Comparison of ENCODE assay signal across 1 cellular context in the genomic region with DNA sequence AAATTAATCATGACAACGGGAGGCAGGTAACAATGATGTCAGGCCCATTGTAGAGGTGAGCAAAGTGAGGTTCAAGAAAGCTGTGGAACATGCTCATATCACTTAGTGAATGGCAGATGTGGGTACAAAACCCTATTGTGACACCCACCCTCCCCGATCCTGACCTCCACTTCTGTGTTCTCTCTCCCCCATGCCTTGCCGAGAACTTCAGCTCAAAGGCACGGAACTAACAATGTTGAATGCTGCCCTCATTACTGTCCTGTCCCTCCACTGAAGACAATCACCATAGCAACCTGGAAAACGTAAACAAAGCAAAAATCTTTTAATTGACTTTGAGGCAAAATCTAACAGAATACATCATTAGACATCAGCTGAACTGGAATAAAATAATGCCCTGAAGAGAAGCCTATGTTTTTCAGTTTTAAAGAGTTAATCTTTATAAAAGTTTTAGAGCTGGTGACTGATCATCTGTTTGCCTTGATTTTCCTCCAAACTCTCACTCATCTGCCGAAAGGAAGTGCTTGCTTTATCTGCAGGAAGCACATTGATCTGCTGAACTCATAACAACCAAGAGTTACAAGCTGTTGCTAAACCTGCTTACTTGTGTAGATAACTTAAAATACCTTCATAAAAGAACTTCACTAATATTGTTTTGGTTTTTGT.
TF ChIP-seq lines count a peak whose summit lies in the region.

No MANE protein-coding gene starts in this region.

TF ChIP-seq in K562, 482 proteins besides CTCF, POLR2A, EP300 and RAD21 (continued from another document and continues in another):
- TF ChIP-seq POLR3G (IDR thresholded peaks at IDR 0.05; ENCODE audit: extremely low read depth, insufficient read length, insufficient replicate concordance) (no peak), NR4A1 (CRISPR knock-in tag; IDR thresholded peaks at IDR 0.05) (no peak), NR4A1 (tag; IDR thresholded peaks at IDR 0.05) (no peak), GTF2E2 (tag; IDR thresholded peaks at IDR 0.05) (peak; percentile 72; the same call in 1 of the 2 replicates), ZEB2 (IDR thresholded peaks at IDR 0.05) (peak; percentile 54; the same call in 1 of the 2 replicates), DPF2 (IDR thresholded peaks at IDR 0.05) (peak; percentile 99), SRF (CRISPR knock-in tag; IDR thresholded peaks at IDR 0.05) (no peak), SNIP1 (IDR thresholded peaks at IDR 0.05; ENCODE audit: low read depth) (no peak), ZNF507 (tag; conservative IDR thresholded peaks at IDR 0.05) (no peak), MBD2 (IDR thresholded peaks at IDR 0.05; ENCODE audit: borderline replicate concordance, low read depth) (peak; percentile 68; the same call in 1 of the 2 replicates), POLR3A (IDR thresholded peaks at IDR 0.05; ENCODE audit: borderline replicate concordance, extremely low read depth, insufficient read depth, insufficient read length) (no peak), MCM3 (IDR thresholded peaks at IDR 0.05) (no peak), RAD51 (IDR thresholded peaks at IDR 0.05; ENCODE audit: borderline replicate concordance, low read depth) (no peak), ZNF586 (CRISPR knock-in tag; conservative IDR thresholded peaks at IDR 0.05) (no peak), RNF2 (IDR thresholded peaks at IDR 0.05) (peak; percentile 94), POU5F1 (IDR thresholded peaks at IDR 0.05; ENCODE audit: borderline replicate concordance, low read depth, low read length, partially characterized antibody) (no peak), BMI1 (IDR thresholded peaks at IDR 0.05; ENCODE audit: low read length) (peak; percentile 88), PML (IDR thresholded peaks at IDR 0.05; ENCODE audit: low read length) (peak; percentile 97), RBM14 (IDR thresholded peaks at IDR 0.05; ENCODE audit: borderline replicate concordance, insufficient read depth, low read depth, low read length) (no peak), NONO (IDR thresholded peaks at IDR 0.05; ENCODE audit: low read depth in 2 of 2, low read length in 1 of 2) (no peak), MCM2 (IDR thresholded peaks at IDR 0.05; ENCODE audit: low read depth) (no peak), WHSC1 (IDR thresholded peaks at IDR 0.05; ENCODE audit: low read length) (no peak), HLTF (IDR thresholded peaks at IDR 0.05) (no peak), ZBTB7A (IDR thresholded peaks at IDR 0.05; ENCODE audit: borderline replicate concordance, control insufficient read depth, low read depth, low read length) (no peak), PHF20 (IDR thresholded peaks at IDR 0.05; ENCODE audit: partially characterized antibody) (peak; percentile 80), BHLHE40 (IDR thresholded peaks at IDR 0.05; ENCODE audit: low read length) (0 out of 2 replicates have a peak, but pooled peaks have one; percentile 24), TBP (optimal IDR thresholded peaks at IDR 0.05; ENCODE audit: low read depth, low read length) (no peak), SMC3 (conservative IDR thresholded peaks at IDR 0.05; ENCODE audit: insufficient read depth, low read depth, low read length) (no peak), ZNF184 (CRISPR knock-in tag; IDR thresholded peaks at IDR 0.05) (no peak), ZNF551 (CRISPR knock-in tag; IDR thresholded peaks at IDR 0.05) (no peak), FOXM1 (IDR thresholded peaks at IDR 0.05; ENCODE audit: low read depth) (peak; percentile 82), FOXM1 (CRISPR knock-in tag; IDR thresholded peaks at IDR 0.05; ENCODE audit: low read depth) (no peak), RBM34 (IDR thresholded peaks at IDR 0.05; ENCODE audit: borderline replicate concordance, insufficient read depth, low read length) (no peak), KLF13 (tag; IDR thresholded peaks at IDR 0.05; ENCODE audit: borderline replicate concordance, low read depth) (no peak), ZNF217 (CRISPR knock-in tag; IDR thresholded peaks at IDR 0.05) (no peak), HDAC6 (IDR thresholded peaks at IDR 0.05; ENCODE audit: low read depth, low read length) (no peak), GABPB2 (CRISPR knock-in tag; conservative IDR thresholded peaks at IDR 0.05) (no peak), ZNF143 (CRISPR knock-in tag; IDR thresholded peaks at IDR 0.05) (no peak), RB1 (IDR thresholded peaks at IDR 0.05; ENCODE audit: low read depth) (no peak), DDX20 (tag; IDR thresholded peaks at IDR 0.05; ENCODE audit: low read depth) (no peak)
- TF ChIP-seq, protein P1, sequence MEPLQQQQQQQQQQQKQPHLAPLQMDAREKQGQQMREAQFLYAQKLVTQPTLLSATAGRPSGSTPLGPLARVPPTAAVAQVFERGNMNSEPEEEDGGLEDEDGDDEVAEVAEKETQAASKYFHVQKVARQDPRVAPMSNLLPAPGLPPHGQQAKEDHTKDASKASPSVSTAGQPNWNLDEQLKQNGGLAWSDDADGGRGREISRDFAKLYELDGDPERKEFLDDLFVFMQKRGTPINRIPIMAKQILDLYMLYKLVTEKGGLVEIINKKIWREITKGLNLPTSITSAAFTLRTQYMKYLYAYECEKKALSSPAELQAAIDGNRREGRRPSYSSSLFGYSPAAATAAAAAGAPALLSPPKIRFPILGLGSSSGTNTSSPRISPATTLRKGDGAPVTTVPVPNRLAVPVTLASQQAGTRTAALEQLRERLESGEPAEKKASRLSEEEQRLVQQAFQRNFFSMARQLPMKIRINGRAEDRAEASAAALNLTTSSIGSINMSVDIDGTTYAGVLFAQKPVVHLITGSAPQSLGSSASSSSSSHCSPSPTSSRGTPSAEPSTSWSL (CRISPR knock-in tag; IDR thresholded peaks at IDR 0.05; ENCODE audit: borderline replicate concordance) = no peak
- TF ChIP-seq, protein P2, sequence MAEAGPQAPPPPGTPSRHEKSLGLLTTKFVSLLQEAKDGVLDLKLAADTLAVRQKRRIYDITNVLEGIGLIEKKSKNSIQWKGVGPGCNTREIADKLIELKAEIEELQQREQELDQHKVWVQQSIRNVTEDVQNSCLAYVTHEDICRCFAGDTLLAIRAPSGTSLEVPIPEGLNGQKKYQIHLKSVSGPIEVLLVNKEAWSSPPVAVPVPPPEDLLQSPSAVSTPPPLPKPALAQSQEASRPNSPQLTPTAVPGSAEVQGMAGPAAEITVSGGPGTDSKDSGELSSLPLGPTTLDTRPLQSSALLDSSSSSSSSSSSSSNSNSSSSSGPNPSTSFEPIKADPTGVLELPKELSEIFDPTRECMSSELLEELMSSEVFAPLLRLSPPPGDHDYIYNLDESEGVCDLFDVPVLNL (CRISPR knock-in tag; IDR thresholded peaks at IDR 0.05; ENCODE audit: low read depth) = no peak
- TF ChIP-seq, protein P3, sequence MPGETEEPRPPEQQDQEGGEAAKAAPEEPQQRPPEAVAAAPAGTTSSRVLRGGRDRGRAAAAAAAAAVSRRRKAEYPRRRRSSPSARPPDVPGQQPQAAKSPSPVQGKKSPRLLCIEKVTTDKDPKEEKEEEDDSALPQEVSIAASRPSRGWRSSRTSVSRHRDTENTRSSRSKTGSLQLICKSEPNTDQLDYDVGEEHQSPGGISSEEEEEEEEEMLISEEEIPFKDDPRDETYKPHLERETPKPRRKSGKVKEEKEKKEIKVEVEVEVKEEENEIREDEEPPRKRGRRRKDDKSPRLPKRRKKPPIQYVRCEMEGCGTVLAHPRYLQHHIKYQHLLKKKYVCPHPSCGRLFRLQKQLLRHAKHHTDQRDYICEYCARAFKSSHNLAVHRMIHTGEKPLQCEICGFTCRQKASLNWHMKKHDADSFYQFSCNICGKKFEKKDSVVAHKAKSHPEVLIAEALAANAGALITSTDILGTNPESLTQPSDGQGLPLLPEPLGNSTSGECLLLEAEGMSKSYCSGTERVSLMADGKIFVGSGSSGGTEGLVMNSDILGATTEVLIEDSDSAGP (CRISPR knock-in tag; IDR thresholded peaks at IDR 0.05) = no peak
- TF ChIP-seq, protein P4, sequence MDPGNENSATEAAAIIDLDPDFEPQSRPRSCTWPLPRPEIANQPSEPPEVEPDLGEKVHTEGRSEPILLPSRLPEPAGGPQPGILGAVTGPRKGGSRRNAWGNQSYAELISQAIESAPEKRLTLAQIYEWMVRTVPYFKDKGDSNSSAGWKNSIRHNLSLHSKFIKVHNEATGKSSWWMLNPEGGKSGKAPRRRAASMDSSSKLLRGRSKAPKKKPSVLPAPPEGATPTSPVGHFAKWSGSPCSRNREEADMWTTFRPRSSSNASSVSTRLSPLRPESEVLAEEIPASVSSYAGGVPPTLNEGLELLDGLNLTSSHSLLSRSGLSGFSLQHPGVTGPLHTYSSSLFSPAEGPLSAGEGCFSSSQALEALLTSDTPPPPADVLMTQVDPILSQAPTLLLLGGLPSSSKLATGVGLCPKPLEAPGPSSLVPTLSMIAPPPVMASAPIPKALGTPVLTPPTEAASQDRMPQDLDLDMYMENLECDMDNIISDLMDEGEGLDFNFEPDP (CRISPR knock-in tag; IDR thresholded peaks at IDR 0.05) = no peak
- TF ChIP-seq, protein P5, sequence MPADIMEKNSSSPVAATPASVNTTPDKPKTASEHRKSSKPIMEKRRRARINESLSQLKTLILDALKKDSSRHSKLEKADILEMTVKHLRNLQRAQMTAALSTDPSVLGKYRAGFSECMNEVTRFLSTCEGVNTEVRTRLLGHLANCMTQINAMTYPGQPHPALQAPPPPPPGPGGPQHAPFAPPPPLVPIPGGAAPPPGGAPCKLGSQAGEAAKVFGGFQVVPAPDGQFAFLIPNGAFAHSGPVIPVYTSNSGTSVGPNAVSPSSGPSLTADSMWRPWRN (IDR thresholded peaks at IDR 0.05; ENCODE audit: low read depth) = no peak; the same call in none of the 2 replicates
- TF ChIP-seq, protein P6, sequence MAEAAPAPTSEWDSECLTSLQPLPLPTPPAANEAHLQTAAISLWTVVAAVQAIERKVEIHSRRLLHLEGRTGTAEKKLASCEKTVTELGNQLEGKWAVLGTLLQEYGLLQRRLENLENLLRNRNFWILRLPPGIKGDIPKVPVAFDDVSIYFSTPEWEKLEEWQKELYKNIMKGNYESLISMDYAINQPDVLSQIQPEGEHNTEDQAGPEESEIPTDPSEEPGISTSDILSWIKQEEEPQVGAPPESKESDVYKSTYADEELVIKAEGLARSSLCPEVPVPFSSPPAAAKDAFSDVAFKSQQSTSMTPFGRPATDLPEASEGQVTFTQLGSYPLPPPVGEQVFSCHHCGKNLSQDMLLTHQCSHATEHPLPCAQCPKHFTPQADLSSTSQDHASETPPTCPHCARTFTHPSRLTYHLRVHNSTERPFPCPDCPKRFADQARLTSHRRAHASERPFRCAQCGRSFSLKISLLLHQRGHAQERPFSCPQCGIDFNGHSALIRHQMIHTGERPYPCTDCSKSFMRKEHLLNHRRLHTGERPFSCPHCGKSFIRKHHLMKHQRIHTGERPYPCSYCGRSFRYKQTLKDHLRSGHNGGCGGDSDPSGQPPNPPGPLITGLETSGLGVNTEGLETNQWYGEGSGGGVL (CRISPR knock-in tag; IDR thresholded peaks at IDR 0.05) = no peak
- TF ChIP-seq, protein P7, sequence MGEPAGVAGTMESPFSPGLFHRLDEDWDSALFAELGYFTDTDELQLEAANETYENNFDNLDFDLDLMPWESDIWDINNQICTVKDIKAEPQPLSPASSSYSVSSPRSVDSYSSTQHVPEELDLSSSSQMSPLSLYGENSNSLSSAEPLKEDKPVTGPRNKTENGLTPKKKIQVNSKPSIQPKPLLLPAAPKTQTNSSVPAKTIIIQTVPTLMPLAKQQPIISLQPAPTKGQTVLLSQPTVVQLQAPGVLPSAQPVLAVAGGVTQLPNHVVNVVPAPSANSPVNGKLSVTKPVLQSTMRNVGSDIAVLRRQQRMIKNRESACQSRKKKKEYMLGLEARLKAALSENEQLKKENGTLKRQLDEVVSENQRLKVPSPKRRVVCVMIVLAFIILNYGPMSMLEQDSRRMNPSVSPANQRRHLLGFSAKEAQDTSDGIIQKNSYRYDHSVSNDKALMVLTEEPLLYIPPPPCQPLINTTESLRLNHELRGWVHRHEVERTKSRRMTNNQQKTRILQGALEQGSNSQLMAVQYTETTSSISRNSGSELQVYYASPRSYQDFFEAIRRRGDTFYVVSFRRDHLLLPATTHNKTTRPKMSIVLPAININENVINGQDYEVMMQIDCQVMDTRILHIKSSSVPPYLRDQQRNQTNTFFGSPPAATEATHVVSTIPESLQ (CRISPR knock-in tag; IDR thresholded peaks at IDR 0.05) = no peak
- TF ChIP-seq, protein P8, sequence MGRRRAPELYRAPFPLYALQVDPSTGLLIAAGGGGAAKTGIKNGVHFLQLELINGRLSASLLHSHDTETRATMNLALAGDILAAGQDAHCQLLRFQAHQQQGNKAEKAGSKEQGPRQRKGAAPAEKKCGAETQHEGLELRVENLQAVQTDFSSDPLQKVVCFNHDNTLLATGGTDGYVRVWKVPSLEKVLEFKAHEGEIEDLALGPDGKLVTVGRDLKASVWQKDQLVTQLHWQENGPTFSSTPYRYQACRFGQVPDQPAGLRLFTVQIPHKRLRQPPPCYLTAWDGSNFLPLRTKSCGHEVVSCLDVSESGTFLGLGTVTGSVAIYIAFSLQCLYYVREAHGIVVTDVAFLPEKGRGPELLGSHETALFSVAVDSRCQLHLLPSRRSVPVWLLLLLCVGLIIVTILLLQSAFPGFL (CRISPR knock-in tag; IDR thresholded peaks at IDR 0.05) = no peak
- TF ChIP-seq, protein P9, sequence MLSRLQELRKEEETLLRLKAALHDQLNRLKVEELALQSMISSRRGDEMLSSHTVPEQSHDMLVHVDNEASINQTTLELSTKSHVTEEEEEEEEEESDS (CRISPR knock-in tag; IDR thresholded peaks at IDR 0.05) = no peak
- TF ChIP-seq, protein P10, sequence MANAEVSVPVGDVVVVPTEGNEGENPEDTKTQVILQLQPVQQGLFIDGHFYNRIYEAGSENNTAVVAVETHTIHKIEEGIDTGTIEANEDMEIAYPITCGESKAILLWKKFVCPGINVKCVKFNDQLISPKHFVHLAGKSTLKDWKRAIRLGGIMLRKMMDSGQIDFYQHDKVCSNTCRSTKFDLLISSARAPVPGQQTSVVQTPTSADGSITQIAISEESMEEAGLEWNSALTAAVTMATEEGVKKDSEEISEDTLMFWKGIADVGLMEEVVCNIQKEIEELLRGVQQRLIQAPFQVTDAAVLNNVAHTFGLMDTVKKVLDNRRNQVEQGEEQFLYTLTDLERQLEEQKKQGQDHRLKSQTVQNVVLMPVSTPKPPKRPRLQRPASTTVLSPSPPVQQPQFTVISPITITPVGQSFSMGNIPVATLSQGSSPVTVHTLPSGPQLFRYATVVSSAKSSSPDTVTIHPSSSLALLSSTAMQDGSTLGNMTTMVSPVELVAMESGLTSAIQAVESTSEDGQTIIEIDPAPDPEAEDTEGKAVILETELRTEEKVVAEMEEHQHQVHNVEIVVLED (CRISPR knock-in tag; IDR thresholded peaks at IDR 0.05) = no peak
- TF ChIP-seq, protein P11, sequence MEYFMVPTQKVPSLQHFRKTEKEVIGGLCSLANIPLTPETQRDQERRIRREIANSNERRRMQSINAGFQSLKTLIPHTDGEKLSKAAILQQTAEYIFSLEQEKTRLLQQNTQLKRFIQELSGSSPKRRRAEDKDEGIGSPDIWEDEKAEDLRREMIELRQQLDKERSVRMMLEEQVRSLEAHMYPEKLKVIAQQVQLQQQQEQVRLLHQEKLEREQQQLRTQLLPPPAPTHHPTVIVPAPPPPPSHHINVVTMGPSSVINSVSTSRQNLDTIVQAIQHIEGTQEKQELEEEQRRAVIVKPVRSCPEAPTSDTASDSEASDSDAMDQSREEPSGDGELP (CRISPR knock-in tag; IDR thresholded peaks at IDR 0.05; ENCODE audit: borderline replicate concordance) = no peak; the same call in 1 of the 2 replicates
- TF ChIP-seq, protein P12, sequence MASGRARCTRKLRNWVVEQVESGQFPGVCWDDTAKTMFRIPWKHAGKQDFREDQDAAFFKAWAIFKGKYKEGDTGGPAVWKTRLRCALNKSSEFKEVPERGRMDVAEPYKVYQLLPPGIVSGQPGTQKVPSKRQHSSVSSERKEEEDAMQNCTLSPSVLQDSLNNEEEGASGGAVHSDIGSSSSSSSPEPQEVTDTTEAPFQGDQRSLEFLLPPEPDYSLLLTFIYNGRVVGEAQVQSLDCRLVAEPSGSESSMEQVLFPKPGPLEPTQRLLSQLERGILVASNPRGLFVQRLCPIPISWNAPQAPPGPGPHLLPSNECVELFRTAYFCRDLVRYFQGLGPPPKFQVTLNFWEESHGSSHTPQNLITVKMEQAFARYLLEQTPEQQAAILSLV (tag; IDR thresholded peaks at IDR 0.05) = 0 out of 2 replicates have a peak, but pooled peaks have one; percentile 49
